ENCODE assay signal across 1 cellular context in the genomic region with DNA sequence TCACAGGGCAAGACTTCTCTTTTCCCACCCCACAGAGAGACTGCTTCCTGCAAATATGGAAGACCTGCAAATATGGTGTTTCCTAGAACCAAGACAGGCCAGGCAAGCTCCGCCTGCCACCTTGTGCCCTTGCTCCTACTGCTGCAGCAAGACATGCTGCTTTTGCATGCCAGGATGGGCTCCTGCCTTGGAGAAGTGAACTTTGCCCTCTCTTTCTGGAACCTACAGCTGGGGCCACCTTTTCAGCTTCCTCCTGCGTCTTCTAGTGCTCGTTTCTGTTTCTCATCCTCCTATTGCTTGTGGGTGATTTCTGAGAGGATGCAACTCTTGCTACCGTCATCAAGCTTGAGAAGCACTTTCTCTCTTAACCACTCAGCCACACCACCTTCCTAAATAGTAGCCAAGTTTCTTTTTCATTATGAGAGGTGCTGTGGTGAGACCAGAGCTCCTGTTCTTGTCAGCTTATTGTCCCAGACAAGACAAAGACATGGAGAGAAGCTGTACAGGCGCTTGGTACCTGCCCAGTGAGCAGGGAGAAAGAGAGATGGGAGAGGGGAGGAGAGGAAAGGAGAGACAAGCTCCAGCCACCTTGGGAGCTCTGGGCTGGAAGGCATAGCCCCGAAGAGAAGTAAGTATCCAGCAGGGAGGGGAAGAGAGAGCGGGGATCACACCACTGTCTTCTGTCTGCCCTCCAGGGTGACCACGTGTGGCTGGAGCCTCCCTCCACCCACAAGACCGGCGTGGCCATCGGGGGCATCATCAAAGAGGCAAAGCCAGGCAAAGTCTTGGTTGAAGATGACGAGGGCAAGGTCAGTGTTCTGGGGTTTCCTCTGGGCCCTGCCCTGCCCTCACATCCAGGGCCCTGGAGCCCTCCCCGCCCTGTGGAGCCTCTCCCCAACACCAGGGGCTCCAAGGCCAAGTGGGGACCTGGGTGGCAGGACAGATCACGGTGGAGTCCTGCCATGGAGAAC.
TF ChIP-seq lines count a peak whose summit lies in the region.

No MANE protein-coding gene starts in this region.

TF ChIP-seq in GM12878, 131 proteins besides CTCF, POLR2A, EP300 and RAD21 (continued from another document and continues in another):
- TF ChIP-seq, protein P1, sequence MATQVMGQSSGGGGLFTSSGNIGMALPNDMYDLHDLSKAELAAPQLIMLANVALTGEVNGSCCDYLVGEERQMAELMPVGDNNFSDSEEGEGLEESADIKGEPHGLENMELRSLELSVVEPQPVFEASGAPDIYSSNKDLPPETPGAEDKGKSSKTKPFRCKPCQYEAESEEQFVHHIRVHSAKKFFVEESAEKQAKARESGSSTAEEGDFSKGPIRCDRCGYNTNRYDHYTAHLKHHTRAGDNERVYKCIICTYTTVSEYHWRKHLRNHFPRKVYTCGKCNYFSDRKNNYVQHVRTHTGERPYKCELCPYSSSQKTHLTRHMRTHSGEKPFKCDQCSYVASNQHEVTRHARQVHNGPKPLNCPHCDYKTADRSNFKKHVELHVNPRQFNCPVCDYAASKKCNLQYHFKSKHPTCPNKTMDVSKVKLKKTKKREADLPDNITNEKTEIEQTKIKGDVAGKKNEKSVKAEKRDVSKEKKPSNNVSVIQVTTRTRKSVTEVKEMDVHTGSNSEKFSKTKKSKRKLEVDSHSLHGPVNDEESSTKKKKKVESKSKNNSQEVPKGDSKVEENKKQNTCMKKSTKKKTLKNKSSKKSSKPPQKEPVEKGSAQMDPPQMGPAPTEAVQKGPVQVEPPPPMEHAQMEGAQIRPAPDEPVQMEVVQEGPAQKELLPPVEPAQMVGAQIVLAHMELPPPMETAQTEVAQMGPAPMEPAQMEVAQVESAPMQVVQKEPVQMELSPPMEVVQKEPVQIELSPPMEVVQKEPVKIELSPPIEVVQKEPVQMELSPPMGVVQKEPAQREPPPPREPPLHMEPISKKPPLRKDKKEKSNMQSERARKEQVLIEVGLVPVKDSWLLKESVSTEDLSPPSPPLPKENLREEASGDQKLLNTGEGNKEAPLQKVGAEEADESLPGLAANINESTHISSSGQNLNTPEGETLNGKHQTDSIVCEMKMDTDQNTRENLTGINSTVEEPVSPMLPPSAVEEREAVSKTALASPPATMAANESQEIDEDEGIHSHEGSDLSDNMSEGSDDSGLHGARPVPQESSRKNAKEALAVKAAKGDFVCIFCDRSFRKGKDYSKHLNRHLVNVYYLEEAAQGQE (IDR thresholded peaks at IDR 0.05; ENCODE audit: low read depth, low read length): 0 out of 2 replicates have a peak, but pooled peaks have one; percentile 21
- TF ChIP-seq, protein P2, sequence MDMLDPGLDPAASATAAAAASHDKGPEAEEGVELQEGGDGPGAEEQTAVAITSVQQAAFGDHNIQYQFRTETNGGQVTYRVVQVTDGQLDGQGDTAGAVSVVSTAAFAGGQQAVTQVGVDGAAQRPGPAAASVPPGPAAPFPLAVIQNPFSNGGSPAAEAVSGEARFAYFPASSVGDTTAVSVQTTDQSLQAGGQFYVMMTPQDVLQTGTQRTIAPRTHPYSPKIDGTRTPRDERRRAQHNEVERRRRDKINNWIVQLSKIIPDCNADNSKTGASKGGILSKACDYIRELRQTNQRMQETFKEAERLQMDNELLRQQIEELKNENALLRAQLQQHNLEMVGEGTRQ (IDR thresholded peaks at IDR 0.05; ENCODE audit: borderline replicate concordance, low read depth, low read length): no peak
- TF ChIP-seq, protein P3, sequence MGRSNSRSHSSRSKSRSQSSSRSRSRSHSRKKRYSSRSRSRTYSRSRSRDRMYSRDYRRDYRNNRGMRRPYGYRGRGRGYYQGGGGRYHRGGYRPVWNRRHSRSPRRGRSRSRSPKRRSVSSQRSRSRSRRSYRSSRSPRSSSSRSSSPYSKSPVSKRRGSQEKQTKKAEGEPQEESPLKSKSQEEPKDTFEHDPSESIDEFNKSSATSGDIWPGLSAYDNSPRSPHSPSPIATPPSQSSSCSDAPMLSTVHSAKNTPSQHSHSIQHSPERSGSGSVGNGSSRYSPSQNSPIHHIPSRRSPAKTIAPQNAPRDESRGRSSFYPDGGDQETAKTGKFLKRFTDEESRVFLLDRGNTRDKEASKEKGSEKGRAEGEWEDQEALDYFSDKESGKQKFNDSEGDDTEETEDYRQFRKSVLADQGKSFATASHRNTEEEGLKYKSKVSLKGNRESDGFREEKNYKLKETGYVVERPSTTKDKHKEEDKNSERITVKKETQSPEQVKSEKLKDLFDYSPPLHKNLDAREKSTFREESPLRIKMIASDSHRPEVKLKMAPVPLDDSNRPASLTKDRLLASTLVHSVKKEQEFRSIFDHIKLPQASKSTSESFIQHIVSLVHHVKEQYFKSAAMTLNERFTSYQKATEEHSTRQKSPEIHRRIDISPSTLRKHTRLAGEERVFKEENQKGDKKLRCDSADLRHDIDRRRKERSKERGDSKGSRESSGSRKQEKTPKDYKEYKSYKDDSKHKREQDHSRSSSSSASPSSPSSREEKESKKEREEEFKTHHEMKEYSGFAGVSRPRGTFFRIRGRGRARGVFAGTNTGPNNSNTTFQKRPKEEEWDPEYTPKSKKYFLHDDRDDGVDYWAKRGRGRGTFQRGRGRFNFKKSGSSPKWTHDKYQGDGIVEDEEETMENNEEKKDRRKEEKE (IDR thresholded peaks at IDR 0.05): no peak
- no peak for TF ChIP-seq CHD1 (IDR thresholded peaks at IDR 0.05; ENCODE audit: low read depth, low read length)
- no peak for TF ChIP-seq MYC (IDR thresholded peaks at IDR 0.05; ENCODE audit: insufficient read depth, insufficient read length, insufficient replicate concordance, low read length, severe bottlenecking)
- TF ChIP-seq SREBF2 (IDR thresholded peaks at IDR 0.05; ENCODE audit: low read length): no peak
- TF ChIP-seq, protein P4, sequence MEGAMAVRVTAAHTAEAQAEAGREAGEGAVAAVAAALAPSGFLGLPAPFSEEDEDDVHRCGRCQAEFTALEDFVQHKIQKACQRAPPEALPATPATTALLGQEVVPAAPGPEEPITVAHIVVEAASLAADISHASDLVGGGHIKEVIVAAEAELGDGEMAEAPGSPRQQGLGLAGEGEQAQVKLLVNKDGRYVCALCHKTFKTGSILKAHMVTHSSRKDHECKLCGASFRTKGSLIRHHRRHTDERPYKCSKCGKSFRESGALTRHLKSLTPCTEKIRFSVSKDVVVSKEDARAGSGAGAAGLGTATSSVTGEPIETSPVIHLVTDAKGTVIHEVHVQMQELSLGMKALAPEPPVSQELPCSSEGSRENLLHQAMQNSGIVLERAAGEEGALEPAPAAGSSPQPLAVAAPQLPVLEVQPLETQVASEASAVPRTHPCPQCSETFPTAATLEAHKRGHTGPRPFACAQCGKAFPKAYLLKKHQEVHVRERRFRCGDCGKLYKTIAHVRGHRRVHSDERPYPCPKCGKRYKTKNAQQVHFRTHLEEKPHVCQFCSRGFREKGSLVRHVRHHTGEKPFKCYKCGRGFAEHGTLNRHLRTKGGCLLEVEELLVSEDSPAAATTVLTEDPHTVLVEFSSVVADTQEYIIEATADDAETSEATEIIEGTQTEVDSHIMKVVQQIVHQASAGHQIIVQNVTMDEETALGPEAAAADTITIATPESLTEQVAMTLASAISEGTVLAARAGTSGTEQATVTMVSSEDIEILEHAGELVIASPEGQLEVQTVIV (IDR thresholded peaks at IDR 0.05; ENCODE audit: borderline replicate concordance, partially characterized antibody): no peak
- TF ChIP-seq RB1 (IDR thresholded peaks at IDR 0.05; ENCODE audit: borderline replicate concordance): no peak
- no peak for TF ChIP-seq PML (IDR thresholded peaks at IDR 0.05; ENCODE audit: low read length)
- TF ChIP-seq, protein P5, sequence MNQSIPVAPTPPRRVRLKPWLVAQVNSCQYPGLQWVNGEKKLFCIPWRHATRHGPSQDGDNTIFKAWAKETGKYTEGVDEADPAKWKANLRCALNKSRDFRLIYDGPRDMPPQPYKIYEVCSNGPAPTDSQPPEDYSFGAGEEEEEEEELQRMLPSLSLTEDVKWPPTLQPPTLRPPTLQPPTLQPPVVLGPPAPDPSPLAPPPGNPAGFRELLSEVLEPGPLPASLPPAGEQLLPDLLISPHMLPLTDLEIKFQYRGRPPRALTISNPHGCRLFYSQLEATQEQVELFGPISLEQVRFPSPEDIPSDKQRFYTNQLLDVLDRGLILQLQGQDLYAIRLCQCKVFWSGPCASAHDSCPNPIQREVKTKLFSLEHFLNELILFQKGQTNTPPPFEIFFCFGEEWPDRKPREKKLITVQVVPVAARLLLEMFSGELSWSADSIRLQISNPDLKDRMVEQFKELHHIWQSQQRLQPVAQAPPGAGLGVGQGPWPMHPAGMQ (IDR thresholded peaks at IDR 0.05; ENCODE audit: borderline replicate concordance): no peak
- TF ChIP-seq YBX1 (IDR thresholded peaks at IDR 0.05): no peak
- TF ChIP-seq, protein P6, sequence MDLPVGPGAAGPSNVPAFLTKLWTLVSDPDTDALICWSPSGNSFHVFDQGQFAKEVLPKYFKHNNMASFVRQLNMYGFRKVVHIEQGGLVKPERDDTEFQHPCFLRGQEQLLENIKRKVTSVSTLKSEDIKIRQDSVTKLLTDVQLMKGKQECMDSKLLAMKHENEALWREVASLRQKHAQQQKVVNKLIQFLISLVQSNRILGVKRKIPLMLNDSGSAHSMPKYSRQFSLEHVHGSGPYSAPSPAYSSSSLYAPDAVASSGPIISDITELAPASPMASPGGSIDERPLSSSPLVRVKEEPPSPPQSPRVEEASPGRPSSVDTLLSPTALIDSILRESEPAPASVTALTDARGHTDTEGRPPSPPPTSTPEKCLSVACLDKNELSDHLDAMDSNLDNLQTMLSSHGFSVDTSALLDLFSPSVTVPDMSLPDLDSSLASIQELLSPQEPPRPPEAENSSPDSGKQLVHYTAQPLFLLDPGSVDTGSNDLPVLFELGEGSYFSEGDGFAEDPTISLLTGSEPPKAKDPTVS (IDR thresholded peaks at IDR 0.05; ENCODE audit: low read depth, low read length): no peak
- TF ChIP-seq STAT3 (IDR thresholded peaks at IDR 0.05; ENCODE audit: low read depth, low read length): no peak
- TF ChIP-seq FOS (IDR thresholded peaks at IDR 0.05; ENCODE audit: borderline replicate concordance, extremely low read depth, insufficient read length): no peak
- peak; percentile 78 for TF ChIP-seq NR2C1 (IDR thresholded peaks at IDR 0.05)
- TF ChIP-seq MEF2A (IDR thresholded peaks at IDR 0.05; ENCODE audit: insufficient read depth, low read depth, low read length): peak; percentile 76; the same call in 1 of the 2 replicates
- 0 out of 2 replicates have a peak, but pooled peaks have one; percentile 13 for TF ChIP-seq SREBF1 (IDR thresholded peaks at IDR 0.05; ENCODE audit: low read length)
- TF ChIP-seq, protein P7, sequence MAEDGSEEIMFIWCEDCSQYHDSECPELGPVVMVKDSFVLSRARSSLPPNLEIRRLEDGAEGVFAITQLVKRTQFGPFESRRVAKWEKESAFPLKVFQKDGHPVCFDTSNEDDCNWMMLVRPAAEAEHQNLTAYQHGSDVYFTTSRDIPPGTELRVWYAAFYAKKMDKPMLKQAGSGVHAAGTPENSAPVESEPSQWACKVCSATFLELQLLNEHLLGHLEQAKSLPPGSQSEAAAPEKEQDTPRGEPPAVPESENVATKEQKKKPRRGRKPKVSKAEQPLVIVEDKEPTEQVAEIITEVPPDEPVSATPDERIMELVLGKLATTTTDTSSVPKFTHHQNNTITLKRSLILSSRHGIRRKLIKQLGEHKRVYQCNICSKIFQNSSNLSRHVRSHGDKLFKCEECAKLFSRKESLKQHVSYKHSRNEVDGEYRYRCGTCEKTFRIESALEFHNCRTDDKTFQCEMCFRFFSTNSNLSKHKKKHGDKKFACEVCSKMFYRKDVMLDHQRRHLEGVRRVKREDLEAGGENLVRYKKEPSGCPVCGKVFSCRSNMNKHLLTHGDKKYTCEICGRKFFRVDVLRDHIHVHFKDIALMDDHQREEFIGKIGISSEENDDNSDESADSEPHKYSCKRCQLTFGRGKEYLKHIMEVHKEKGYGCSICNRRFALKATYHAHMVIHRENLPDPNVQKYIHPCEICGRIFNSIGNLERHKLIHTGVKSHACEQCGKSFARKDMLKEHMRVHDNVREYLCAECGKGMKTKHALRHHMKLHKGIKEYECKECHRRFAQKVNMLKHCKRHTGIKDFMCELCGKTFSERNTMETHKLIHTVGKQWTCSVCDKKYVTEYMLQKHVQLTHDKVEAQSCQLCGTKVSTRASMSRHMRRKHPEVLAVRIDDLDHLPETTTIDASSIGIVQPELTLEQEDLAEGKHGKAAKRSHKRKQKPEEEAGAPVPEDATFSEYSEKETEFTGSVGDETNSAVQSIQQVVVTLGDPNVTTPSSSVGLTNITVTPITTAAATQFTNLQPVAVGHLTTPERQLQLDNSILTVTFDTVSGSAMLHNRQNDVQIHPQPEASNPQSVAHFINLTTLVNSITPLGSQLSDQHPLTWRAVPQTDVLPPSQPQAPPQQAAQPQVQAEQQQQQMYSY (CRISPR knock-in tag; IDR thresholded peaks at IDR 0.05): no peak
- TF ChIP-seq, protein P8, sequence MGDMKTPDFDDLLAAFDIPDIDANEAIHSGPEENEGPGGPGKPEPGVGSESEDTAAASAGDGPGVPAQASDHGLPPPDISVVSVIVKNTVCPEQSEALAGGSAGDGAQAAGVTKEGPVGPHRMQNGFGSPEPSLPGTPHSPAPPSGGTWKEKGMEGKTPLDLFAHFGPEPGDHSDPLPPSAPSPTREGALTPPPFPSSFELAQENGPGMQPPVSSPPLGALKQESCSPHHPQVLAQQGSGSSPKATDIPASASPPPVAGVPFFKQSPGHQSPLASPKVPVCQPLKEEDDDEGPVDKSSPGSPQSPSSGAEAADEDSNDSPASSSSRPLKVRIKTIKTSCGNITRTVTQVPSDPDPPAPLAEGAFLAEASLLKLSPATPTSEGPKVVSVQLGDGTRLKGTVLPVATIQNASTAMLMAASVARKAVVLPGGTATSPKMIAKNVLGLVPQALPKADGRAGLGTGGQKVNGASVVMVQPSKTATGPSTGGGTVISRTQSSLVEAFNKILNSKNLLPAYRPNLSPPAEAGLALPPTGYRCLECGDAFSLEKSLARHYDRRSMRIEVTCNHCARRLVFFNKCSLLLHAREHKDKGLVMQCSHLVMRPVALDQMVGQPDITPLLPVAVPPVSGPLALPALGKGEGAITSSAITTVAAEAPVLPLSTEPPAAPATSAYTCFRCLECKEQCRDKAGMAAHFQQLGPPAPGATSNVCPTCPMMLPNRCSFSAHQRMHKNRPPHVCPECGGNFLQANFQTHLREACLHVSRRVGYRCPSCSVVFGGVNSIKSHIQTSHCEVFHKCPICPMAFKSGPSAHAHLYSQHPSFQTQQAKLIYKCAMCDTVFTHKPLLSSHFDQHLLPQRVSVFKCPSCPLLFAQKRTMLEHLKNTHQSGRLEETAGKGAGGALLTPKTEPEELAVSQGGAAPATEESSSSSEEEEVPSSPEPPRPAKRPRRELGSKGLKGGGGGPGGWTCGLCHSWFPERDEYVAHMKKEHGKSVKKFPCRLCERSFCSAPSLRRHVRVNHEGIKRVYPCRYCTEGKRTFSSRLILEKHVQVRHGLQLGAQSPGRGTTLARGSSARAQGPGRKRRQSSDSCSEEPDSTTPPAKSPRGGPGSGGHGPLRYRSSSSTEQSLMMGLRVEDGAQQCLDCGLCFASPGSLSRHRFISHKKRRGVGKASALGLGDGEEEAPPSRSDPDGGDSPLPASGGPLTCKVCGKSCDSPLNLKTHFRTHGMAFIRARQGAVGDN (IDR thresholded peaks at IDR 0.05): peak; percentile 66; the same call in 1 of the 2 replicates
- TF ChIP-seq, protein P9, sequence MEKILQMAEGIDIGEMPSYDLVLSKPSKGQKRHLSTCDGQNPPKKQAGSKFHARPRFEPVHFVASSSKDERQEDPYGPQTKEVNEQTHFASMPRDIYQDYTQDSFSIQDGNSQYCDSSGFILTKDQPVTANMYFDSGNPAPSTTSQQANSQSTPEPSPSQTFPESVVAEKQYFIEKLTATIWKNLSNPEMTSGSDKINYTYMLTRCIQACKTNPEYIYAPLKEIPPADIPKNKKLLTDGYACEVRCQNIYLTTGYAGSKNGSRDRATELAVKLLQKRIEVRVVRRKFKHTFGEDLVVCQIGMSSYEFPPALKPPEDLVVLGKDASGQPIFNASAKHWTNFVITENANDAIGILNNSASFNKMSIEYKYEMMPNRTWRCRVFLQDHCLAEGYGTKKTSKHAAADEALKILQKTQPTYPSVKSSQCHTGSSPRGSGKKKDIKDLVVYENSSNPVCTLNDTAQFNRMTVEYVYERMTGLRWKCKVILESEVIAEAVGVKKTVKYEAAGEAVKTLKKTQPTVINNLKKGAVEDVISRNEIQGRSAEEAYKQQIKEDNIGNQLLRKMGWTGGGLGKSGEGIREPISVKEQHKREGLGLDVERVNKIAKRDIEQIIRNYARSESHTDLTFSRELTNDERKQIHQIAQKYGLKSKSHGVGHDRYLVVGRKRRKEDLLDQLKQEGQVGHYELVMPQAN (conservative IDR thresholded peaks at IDR 0.05): no peak
- TF ChIP-seq GABPA (IDR thresholded peaks at IDR 0.05; ENCODE audit: low read depth): peak; percentile 19; the same call in 1 of the 2 replicates
